Comparison of ENCODE assay signal across 6 cellular contexts in the genomic region with DNA sequence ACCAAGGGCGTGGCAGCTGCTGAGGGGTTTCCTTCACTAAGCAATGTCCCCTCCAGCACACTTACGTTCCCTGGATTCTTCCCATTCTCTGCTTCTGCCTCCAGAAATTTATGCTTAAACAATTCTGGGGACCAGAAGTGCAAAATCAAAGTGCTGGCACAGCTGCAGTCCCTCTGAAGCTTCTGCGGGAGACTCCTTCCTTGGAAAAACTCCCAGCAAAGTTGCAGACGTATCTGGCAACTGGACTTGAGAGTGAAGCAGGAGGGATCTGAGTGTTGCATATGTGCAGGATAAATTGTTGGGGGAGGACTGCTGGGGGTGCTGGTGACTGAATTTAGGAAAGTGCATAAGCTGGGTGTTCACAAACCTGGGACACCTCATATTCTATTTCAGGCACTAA.
"Had no signal": no experiment of that assay in that cellular context is flagged by ENCODE, and none has a peak within 500 bp of the region (broad histone marks: within the 10 kb centered on the region; RNA-seq: fewer than 3 reads in every experiment).

No MANE protein-coding gene starts in this region.

- H3K4me1 Mint-ChIP-seq: IgD-negative memory B cell had no signal

- DNase-seq: H9, HCEC 1CT had no signal

- H3K27ac ChIP-seq: HL-60 had no signal

- ATAC-seq: GM23338, HepG2 had no signal

- H3K27ac Mint-ChIP-seq: GM23338, H9, IgD-negative memory B cell had no signal

- H3K4me3 ChIP-seq: GM23338 had no signal

- H3K27me3 Mint-ChIP-seq: IgD-negative memory B cell had no signal

- H3K9me3 Mint-ChIP-seq: H9 had no signal

- H3K4me3 Mint-ChIP-seq: GM23338, H9, IgD-negative memory B cell had no signal

- H3K36me3 Mint-ChIP-seq: IgD-negative memory B cell had no signal
